9 cellular contexts compared by ENCODE assay signal in the genomic region with DNA sequence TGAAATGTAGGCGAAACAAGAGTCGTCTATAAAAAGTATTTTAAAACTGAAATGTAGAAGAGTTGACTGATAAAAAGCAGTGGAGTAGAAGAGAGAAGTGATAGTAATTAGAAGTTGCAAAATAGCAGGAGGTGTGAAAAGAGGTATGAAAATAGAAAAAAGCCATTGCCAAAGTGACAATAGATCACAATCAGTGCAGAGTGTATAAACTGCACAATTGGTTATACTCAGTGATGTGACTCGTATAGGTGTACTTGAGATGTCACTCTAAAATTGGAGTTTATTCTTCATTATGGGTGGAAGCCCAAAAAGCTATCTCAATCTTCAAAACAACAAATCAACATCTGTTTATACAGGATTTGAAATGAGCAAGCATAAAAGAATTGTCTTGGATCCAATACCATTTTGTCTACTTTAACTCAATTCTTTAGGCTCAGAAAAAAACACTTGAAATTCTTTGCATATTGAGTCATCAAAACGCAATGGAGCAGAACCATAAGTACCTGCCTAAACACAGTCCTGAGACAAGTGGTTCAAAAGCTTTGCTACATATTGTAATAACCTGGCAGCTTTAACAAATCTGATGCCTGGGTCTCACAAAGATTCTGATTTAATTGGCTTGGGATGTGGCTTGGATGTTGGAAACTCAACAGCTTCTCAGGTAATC. TPM values are rescaled to one million over a fixed set of nuclear protein-coding genes. Genes with fewer than 3 reads are reported as not detected.
DNase-seq lines count a peak whose midpoint lies in the region; ATAC-seq and TF ChIP-seq lines count a peak whose summit lies in the region.
"Had no signal": no experiment of that assay in that cellular context is flagged by ENCODE, and none has a peak within 500 bp of the region (broad histone marks: within the 10 kb centered on the region; RNA-seq: fewer than 3 reads in every experiment).

No MANE protein-coding gene starts in this region.

- H3K27me3 Mint-ChIP-seq in natural killer cell treated with Interleukin-12 subunit alpha and Interleukin-12 subunit beta and Interleukin-15 and Interleukin-18, amount 100 ng/mL, for 72 hours = no peaks in the 10 kb centered on the region
- no peaks in the 10 kb centered on the region for H3K27me3 Mint-ChIP-seq in activated T-helper 17 cell treated with anti-CD3 and anti-CD28 coated beads, Interleukin-2, amount 50 U/mL, for 72 hours
- H3K27me3 Mint-ChIP-seq: activated naive CD8-positive, alpha-beta T cell had no signal

- no peak for TF ChIP-seq CTCF in upper lobe of right lung (IDR thresholded peaks at IDR 0.05)

- DNase-seq in AG20443 (ENCODE audit: low spot score) = peak; percentile 33
- DNase-seq in SW 1271 (lab: John Stamatoyannopoulos, UW) = peak; percentile 35 to 84
- DNase-seq in upper lobe of right lung = no peak
- DNase-seq in caudate nucleus (lab: John Stamatoyannopoulos, UW) = no peak
- no peak for DNase-seq in natural killer cell treated with Interleukin-12 subunit alpha and Interleukin-12 subunit beta and Interleukin-15 and Interleukin-18, amount 100 ng/mL, for 72 hours (ENCODE audit: low spot score)

- H3K27ac Mint-ChIP-seq in natural killer cell treated with Interleukin-12 subunit alpha and Interleukin-12 subunit beta and Interleukin-15 and Interleukin-18, amount 100 ng/mL, for 72 hours = peak overlapping the region in 1 of 2 donors; percentile 17
- no peak overlapping the region for H3K27ac Mint-ChIP-seq in activated T-helper 17 cell treated with anti-CD3 and anti-CD28 coated beads, Interleukin-2, amount 50 U/mL, for 72 hours
- H3K27ac Mint-ChIP-seq: activated naive CD8-positive, alpha-beta T cell had no signal

- no peaks in the 10 kb centered on the region for H3K27me3 ChIP-seq in upper lobe of right lung

- H3K27ac ChIP-seq in upper lobe of right lung = no peak overlapping the region
- no peak overlapping the region for H3K27ac ChIP-seq in caudate nucleus (ENCODE audit: low read depth, low read length)

- intact Hi-C loops in upper lobe of right lung (cut with DNase I) = no loop called here

- no peaks in the 10 kb centered on the region for H3K9me3 ChIP-seq in upper lobe of right lung

- H3K4me3 ChIP-seq in upper lobe of right lung = no peak overlapping the region

- no peaks in the 10 kb centered on the region for H3K36me3 Mint-ChIP-seq in natural killer cell treated with Interleukin-12 subunit alpha and Interleukin-12 subunit beta and Interleukin-15 and Interleukin-18, amount 100 ng/mL, for 72 hours
- peaks cover 30% of the 10 kb centered on the region for H3K36me3 Mint-ChIP-seq in activated T-helper 17 cell treated with anti-CD3 and anti-CD28 coated beads, Interleukin-2, amount 50 U/mL, for 72 hours (ENCODE audit: low read depth)

- no peaks in the 10 kb centered on the region for H3K36me3 ChIP-seq in upper lobe of right lung

- peaks cover 6 to 19% of the 10 kb centered on the region in 2 donors for H3K4me1 Mint-ChIP-seq in natural killer cell treated with Interleukin-12 subunit alpha and Interleukin-12 subunit beta and Interleukin-15 and Interleukin-18, amount 100 ng/mL, for 72 hours (ENCODE audit: low read depth in 2 of 2)
- peaks cover 3% of the 10 kb centered on the region for H3K4me1 Mint-ChIP-seq in activated T-helper 17 cell treated with anti-CD3 and anti-CD28 coated beads, Interleukin-2, amount 50 U/mL, for 72 hours

- no peaks in the 10 kb centered on the region for H3K9me3 Mint-ChIP-seq in natural killer cell treated with Interleukin-12 subunit alpha and Interleukin-12 subunit beta and Interleukin-15 and Interleukin-18, amount 100 ng/mL, for 72 hours
- no peaks in the 10 kb centered on the region for H3K9me3 Mint-ChIP-seq in activated T-helper 17 cell treated with anti-CD3 and anti-CD28 coated beads, Interleukin-2, amount 50 U/mL, for 72 hours

- ATAC-seq in GM19463 (IDR thresholded peaks at IDR 0.05; ENCODE audit: unreplicated experiment) = peak; percentile 87
- ATAC-seq in HG03457 (IDR thresholded peaks at IDR 0.05; ENCODE audit: unreplicated experiment) = peak; percentile 68
- peak; percentile 84 for ATAC-seq in upper lobe of right lung
- no peak for ATAC-seq in natural killer cell treated with Interleukin-12 subunit alpha and Interleukin-12 subunit beta and Interleukin-15 and Interleukin-18, amount 100 ng/mL, for 72 hours
- no peak for ATAC-seq in activated T-helper 17 cell treated with anti-CD3 and anti-CD28 coated beads, Interleukin-2, amount 50 U/mL, for 72 hours (replicated peaks)

- no peak overlapping the region for H3K4me3 Mint-ChIP-seq in natural killer cell treated with Interleukin-12 subunit alpha and Interleukin-12 subunit beta and Interleukin-15 and Interleukin-18, amount 100 ng/mL, for 72 hours
- no peak overlapping the region for H3K4me3 Mint-ChIP-seq in activated T-helper 17 cell treated with anti-CD3 and anti-CD28 coated beads, Interleukin-2, amount 50 U/mL, for 72 hours
- H3K4me3 Mint-ChIP-seq: activated naive CD8-positive, alpha-beta T cell had no signal

- H3K4me1 ChIP-seq in upper lobe of right lung = peaks cover 7% of the 10 kb centered on the region

RNA-seq across cellular contexts. Expression of a gene that starts 8.8 kb away (rescaled TPM):
- 15.2 TPM for total RNA-seq in upper lobe of right lung
- total RNA-seq in natural killer cell treated with Interleukin-12 subunit alpha and Interleukin-12 subunit beta and Interleukin-15 and Interleukin-18, amount 100 ng/mL, for 72 hours = 10 to 100 TPM; 22.1 to 23.9 TPM
- 10 to 100 TPM; 28.6 to 36.5 TPM for total RNA-seq in activated T-helper 17 cell treated with anti-CD3 and anti-CD28 coated beads, Interleukin-2, amount 50 U/mL, for 72 hours

RNA-seq across cellular contexts. Expression of a gene that starts 9.3 kb away (rescaled TPM):
- 23.4 TPM for total RNA-seq in upper lobe of right lung
- 10 to 100 TPM; 25.9 to 33.2 TPM for total RNA-seq in natural killer cell treated with Interleukin-12 subunit alpha and Interleukin-12 subunit beta and Interleukin-15 and Interleukin-18, amount 100 ng/mL, for 72 hours
- total RNA-seq in activated T-helper 17 cell treated with anti-CD3 and anti-CD28 coated beads, Interleukin-2, amount 50 U/mL, for 72 hours = 10 to 100 TPM; 32.7 to 36.4 TPM

RNA-seq across cellular contexts. Expression of a gene that starts 42.3 kb away (rescaled TPM):
- 355 TPM for total RNA-seq in upper lobe of right lung
- 100 to 1,000 TPM; 444 to 571 TPM for total RNA-seq in natural killer cell treated with Interleukin-12 subunit alpha and Interleukin-12 subunit beta and Interleukin-15 and Interleukin-18, amount 100 ng/mL, for 72 hours
- total RNA-seq in activated T-helper 17 cell treated with anti-CD3 and anti-CD28 coated beads, Interleukin-2, amount 50 U/mL, for 72 hours = 100 to 1,000 TPM; 367 to 563 TPM

Comparison
In these comparisons a context has a peak if more than half of its experiments do, and no peak if none do; other contexts are left out.
1. DNase-seq: peak in AG20443 (single experiment) and SW 1271 (2 of 2); none in upper lobe of right lung (single experiment), caudate nucleus (0 of 61) and natural killer cell treated with Interleukin-12 subunit alpha and Interleukin-12 subunit beta and Interleukin-15 and Interleukin-18, amount 100 ng/mL, for 72 hours (single experiment).
2. ATAC-seq: peak in GM19463 (single experiment), HG03457 (single experiment) and upper lobe of right lung (single experiment); none in natural killer cell treated with Interleukin-12 subunit alpha and Interleukin-12 subunit beta and Interleukin-15 and Interleukin-18, amount 100 ng/mL, for 72 hours (0 of 2) and activated T-helper 17 cell treated with anti-CD3 and anti-CD28 coated beads, Interleukin-2, amount 50 U/mL, for 72 hours (single experiment).